Comparison of ENCODE assay signal across 9 cellular contexts in the genomic region with DNA sequence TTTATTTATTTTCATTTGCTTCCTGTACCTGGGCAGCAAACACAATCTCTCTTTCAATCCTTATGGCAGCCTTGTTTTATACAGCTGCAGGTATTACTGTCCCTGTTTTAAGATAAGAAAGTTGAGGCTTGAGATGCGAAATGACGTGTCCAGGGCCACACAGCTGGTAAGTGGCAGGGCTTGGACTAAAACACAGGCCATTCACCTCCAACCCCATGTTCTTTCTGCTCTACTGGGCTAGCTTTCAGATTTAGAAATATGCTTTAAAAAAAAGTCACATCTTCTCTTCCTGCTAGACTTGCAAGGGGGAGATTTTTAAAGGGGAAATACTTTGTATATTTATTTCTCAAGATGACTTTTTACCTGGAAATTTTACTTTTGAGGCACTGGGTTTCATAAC.
DNase-seq lines count a peak whose midpoint lies in the region; ATAC-seq and TF ChIP-seq lines count a peak whose summit lies in the region.
"Had no signal": no experiment of that assay in that cellular context is flagged by ENCODE, and none has a peak within 500 bp of the region (broad histone marks: within the 10 kb centered on the region; RNA-seq: fewer than 3 reads in every experiment).

No MANE protein-coding gene starts in this region.

- peaks cover 40% of the 10 kb centered on the region for H3K79me2 ChIP-seq in Karpas-422 (ENCODE audit: low read length)

- no peak for DNase-seq in Karpas-422
- DNase-seq in T1000 (lab: John Stamatoyannopoulos, UW): no peak
- DNase-seq in stimulated activated CD4-positive, alpha-beta T cell treated with anti-CD3 and anti-CD28 coated beads, Interleukin-4, amount 100 ng/mL, for 1 hour: no peak
- no peak for DNase-seq in stimulated activated CD4-positive, alpha-beta T cell treated with anti-CD3 and anti-CD28 coated beads, Interleukin-2, amount 100 ng/mL, for 24 hours
- no peak for DNase-seq in mucosa of descending colon
- DNase-seq: CD4-positive, alpha-beta T cell had no signal

- no peak overlapping the region for H3K9ac ChIP-seq in Karpas-422 (ENCODE audit: low read length)

- H3K4me1 ChIP-seq in Karpas-422 (ENCODE audit: low read length): peaks cover 10% of the 10 kb centered on the region
- no peaks in the 10 kb centered on the region for H3K4me1 ChIP-seq in mucosa of descending colon (ENCODE audit: low read depth)

- no peak overlapping the region for H2AFZ ChIP-seq in Karpas-422 (ENCODE audit: low read length)

- intact Hi-C loops in mucosa of descending colon (cut with DNase I, micrococcal nuclease): no loop called here

- peak; percentile 94 for ATAC-seq in GM18499 (IDR thresholded peaks at IDR 0.05; ENCODE audit: insufficient read depth, unreplicated experiment)
- peak; percentile 88 for ATAC-seq in GM19438 (IDR thresholded peaks at IDR 0.05; ENCODE audit: low read depth, unreplicated experiment)
- peak; percentile 98 for ATAC-seq in HG02885 (IDR thresholded peaks at IDR 0.05; ENCODE audit: poor library complexity, unreplicated experiment)
- ATAC-seq in mucosa of descending colon: no peak

- no peak for TF ChIP-seq CTCF in mucosa of descending colon (IDR thresholded peaks at IDR 0.05)

- H3K27ac ChIP-seq in Karpas-422 (ENCODE audit: low read length): peak overlapping the region; percentile 15; the same call in 1 of the 2 replicates

- H3K36me3 ChIP-seq in Karpas-422 (ENCODE audit: insufficient read depth, low read length) (peaks cover 38% of the 10 kb centered on the region; the same call in 1 of the 2 replicates), mucosa of descending colon (ENCODE audit: low read depth) (no peaks in the 10 kb centered on the region)

- H3K4me2 ChIP-seq in Karpas-422 (ENCODE audit: low read depth, low read length, poor library complexity, severe bottlenecking): no peak overlapping the region

- H3K9me2 ChIP-seq in Karpas-422 (replicated peaks; ENCODE audit: insufficient read depth, low read length): no peaks in the 10 kb centered on the region

- no peaks in the 10 kb centered on the region for H3K27me3 ChIP-seq in Karpas-422 (ENCODE audit: low read length)

- no peaks in the 10 kb centered on the region for H4K20me1 ChIP-seq in Karpas-422 (ENCODE audit: insufficient read depth, low read depth, low read length)

- H3K4me3 ChIP-seq in Karpas-422 (ENCODE audit: low read length): no peak overlapping the region
- H3K4me3 ChIP-seq in mucosa of descending colon: no peak overlapping the region

- H3K9me3 ChIP-seq in Karpas-422 (ENCODE audit: low read length): no peaks in the 10 kb centered on the region
- H3K9me3 ChIP-seq in mucosa of descending colon: no peaks in the 10 kb centered on the region
